28 cellular contexts compared by ENCODE assay signal in the genomic region with DNA sequence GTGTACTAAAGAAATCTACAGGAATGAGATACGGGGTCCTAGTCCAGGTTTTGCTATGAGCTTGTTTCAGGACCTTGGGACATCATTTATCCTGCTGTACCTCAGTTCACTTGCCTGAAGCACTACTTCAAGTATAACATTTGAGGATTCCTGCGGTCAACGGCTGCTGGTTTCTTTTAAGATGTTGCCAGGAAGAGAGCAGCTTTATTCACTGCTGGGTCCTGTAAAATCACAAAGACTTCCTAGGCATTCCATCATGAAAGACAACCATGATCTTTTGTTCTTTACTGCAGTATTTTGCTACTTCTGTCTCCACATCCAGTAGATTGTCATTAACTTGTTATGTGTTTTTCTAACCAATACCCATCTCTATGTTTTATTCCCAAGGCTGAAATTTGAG.
"Had no signal": no experiment of that assay in that cellular context is flagged by ENCODE, and none has a peak within 500 bp of the region (broad histone marks: within the 10 kb centered on the region; RNA-seq: fewer than 3 reads in every experiment).

No MANE protein-coding gene starts in this region.

- H3K27me3 Mint-ChIP-seq: naive B cell; stimulated activated naive CD8-positive, alpha-beta T cell treated with anti-CD3 and anti-CD28 coated beads, Interleukin-15, amount 100 ng/mL, for 72 hours; type B pancreatic cell had no signal

- ATAC-seq: left colon; left lung; lower lobe of right lung; natural killer cell; right cardiac atrium; sciatic nerve; stimulated activated naive CD8-positive, alpha-beta T cell treated with anti-CD3 and anti-CD28 coated beads, Interleukin-15, amount 100 ng/mL, for 72 hours had no signal

- DNase-seq: hippocampal formation; immature natural killer cell; kidney; left colon; left lung; lower lobe of right lung; mammary epithelial cell; mesendoderm; naive B cell; natural killer cell; nephron progenitor cell; ovary; posterior cingulate gyrus; retina; stimulated activated CD4-positive, alpha-beta T cell treated with anti-CD3 and anti-CD28 coated beads, Interleukin-12 subunit alpha, Interleukin-12 subunit beta, amount 100 ng/mL, for 4 hours; stimulated activated CD4-positive, alpha-beta T cell treated with anti-CD3 and anti-CD28 coated beads, Interleukin-15, amount 100 ng/mL, for 24 hours; stimulated activated CD4-positive, alpha-beta T cell treated with anti-CD3 and anti-CD28 coated beads, Interleukin-2, amount 100 ng/mL, for 24 hours; stimulated activated CD4-positive, alpha-beta T cell treated with anti-CD3 and anti-CD28 coated beads, Interleukin-4, amount 100 ng/mL, for 1 hour; stimulated activated naive CD4-positive, alpha-beta T cell; stimulated activated naive CD8-positive, alpha-beta T cell treated with anti-CD3 and anti-CD28 coated beads, Interleukin-15, amount 100 ng/mL, for 72 hours; substantia nigra; uterus had no signal

- FAIRE-seq: islet of Langerhans, kidney had no signal

- H3K27ac Mint-ChIP-seq: immature natural killer cell; mesothelial cell of epicardium; natural killer cell; neural progenitor cell; stimulated activated naive CD8-positive, alpha-beta T cell treated with anti-CD3 and anti-CD28 coated beads, Interleukin-15, amount 100 ng/mL, for 72 hours; type B pancreatic cell had no signal

- H3K9me3 Mint-ChIP-seq: immature natural killer cell, naive B cell, natural killer cell, nephron progenitor cell, type B pancreatic cell had no signal

- H3K4me3 Mint-ChIP-seq: immature natural killer cell; mesothelial cell of epicardium; naive B cell; natural killer cell; nephron progenitor cell; neural progenitor cell; stimulated activated naive CD8-positive, alpha-beta T cell treated with anti-CD3 and anti-CD28 coated beads, Interleukin-15, amount 100 ng/mL, for 72 hours; type B pancreatic cell had no signal

- H3K4me1 Mint-ChIP-seq: immature natural killer cell; naive B cell; natural killer cell; nephron progenitor cell; stimulated activated naive CD8-positive, alpha-beta T cell treated with anti-CD3 and anti-CD28 coated beads, Interleukin-15, amount 100 ng/mL, for 72 hours had no signal
